In genomic region chr20:23273776-23274175, GRCh38 we compare ENCODE assay signal across 4 cellular contexts.
"Had no signal": no experiment of that assay in that cellular context is flagged by ENCODE, and none has a peak within 500 bp of the region (broad histone marks: within the 10 kb centered on the region; RNA-seq: fewer than 3 reads in every experiment).

No MANE protein-coding gene starts in this region.

- H3K27ac ChIP-seq: GM23248 had no signal

- H3K4me3 ChIP-seq: GM23248 had no signal

- DNase-seq: GM23248, H9, HCEC 1CT, IMR-90 had no signal
